ENCODE assay signal across 1 cellular context in the genomic region with DNA sequence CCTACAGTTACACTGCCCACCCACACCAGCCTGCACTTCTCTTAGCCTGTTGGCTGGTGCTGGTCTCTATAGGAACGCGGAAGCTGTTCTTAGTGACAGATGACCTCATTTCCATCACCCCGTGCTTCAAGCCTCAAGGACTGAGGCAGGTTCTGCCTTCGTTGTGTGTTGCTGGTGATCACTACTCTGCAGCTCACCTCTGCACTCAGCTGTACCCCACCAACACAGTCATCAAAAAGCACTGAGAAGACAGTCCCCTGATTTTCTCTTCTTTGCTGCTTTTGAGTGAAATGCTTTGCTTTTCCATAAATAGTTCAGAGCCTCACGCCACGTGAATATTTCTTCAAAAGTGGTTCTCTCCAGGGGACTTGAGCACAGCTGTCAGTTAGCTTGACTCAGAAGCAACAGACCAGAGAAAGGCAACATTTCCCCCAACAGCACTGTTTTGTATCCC.
TF ChIP-seq lines count a peak whose summit lies in the region.

No MANE protein-coding gene starts in this region.

TF ChIP-seq in GM12878, 131 proteins besides CTCF, POLR2A, EP300 and RAD21 (continued from another document and continues in another):
- TF ChIP-seq, protein P1, sequence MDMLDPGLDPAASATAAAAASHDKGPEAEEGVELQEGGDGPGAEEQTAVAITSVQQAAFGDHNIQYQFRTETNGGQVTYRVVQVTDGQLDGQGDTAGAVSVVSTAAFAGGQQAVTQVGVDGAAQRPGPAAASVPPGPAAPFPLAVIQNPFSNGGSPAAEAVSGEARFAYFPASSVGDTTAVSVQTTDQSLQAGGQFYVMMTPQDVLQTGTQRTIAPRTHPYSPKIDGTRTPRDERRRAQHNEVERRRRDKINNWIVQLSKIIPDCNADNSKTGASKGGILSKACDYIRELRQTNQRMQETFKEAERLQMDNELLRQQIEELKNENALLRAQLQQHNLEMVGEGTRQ (IDR thresholded peaks at IDR 0.05; ENCODE audit: borderline replicate concordance, low read depth, low read length) = no peak
- TF ChIP-seq POU2F2 (IDR thresholded peaks at IDR 0.05; ENCODE audit: borderline replicate concordance, low read depth, low read length) = 0 out of 3 replicates have a peak, but pooled peaks have one; percentile 28
- TF ChIP-seq, protein P2, sequence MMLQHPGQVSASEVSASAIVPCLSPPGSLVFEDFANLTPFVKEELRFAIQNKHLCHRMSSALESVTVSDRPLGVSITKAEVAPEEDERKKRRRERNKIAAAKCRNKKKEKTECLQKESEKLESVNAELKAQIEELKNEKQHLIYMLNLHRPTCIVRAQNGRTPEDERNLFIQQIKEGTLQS (IDR thresholded peaks at IDR 0.05; ENCODE audit: borderline replicate concordance, extremely low read depth, low read depth, low read length) = no peak
- no peak for TF ChIP-seq GATAD2B (conservative IDR thresholded peaks at IDR 0.05; ENCODE audit: low read depth)
- TF ChIP-seq, protein P3, sequence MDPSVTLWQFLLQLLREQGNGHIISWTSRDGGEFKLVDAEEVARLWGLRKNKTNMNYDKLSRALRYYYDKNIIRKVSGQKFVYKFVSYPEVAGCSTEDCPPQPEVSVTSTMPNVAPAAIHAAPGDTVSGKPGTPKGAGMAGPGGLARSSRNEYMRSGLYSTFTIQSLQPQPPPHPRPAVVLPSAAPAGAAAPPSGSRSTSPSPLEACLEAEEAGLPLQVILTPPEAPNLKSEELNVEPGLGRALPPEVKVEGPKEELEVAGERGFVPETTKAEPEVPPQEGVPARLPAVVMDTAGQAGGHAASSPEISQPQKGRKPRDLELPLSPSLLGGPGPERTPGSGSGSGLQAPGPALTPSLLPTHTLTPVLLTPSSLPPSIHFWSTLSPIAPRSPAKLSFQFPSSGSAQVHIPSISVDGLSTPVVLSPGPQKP (IDR thresholded peaks at IDR 0.05; ENCODE audit: low read depth, low read length) = no peak
- no peak; the same call in 1 of the 2 replicates for TF ChIP-seq BCL11A (IDR thresholded peaks at IDR 0.05; ENCODE audit: low read depth, low read length)
- TF ChIP-seq ZNF217 (IDR thresholded peaks at IDR 0.05) = no peak
- TF ChIP-seq LARP7 (IDR thresholded peaks at IDR 0.05) = peak; percentile 29; the same call in 1 of the 2 replicates
- TF ChIP-seq MYC (IDR thresholded peaks at IDR 0.05; ENCODE audit: insufficient read depth, insufficient read length, insufficient replicate concordance, low read length, severe bottlenecking) = no peak
- TF ChIP-seq ZBED1 (IDR thresholded peaks at IDR 0.05; ENCODE audit: borderline replicate concordance) = no peak; the same call in 1 of the 2 replicates
- 0 out of 2 replicates have a peak, but pooled peaks have one; percentile 24 for TF ChIP-seq DPF2 (IDR thresholded peaks at IDR 0.05)
- no peak for TF ChIP-seq SP1 (IDR thresholded peaks at IDR 0.05; ENCODE audit: low read depth, low read length)
- no peak for TF ChIP-seq KDM1A (IDR thresholded peaks at IDR 0.05; ENCODE audit: borderline replicate concordance)
- TF ChIP-seq CBX3 (IDR thresholded peaks at IDR 0.05; ENCODE audit: borderline replicate concordance, low read depth) = no peak
- no peak for TF ChIP-seq SUPT20H (IDR thresholded peaks at IDR 0.05; ENCODE audit: borderline replicate concordance, control insufficient read depth, low read depth, low read length)
- TF ChIP-seq, protein P4, sequence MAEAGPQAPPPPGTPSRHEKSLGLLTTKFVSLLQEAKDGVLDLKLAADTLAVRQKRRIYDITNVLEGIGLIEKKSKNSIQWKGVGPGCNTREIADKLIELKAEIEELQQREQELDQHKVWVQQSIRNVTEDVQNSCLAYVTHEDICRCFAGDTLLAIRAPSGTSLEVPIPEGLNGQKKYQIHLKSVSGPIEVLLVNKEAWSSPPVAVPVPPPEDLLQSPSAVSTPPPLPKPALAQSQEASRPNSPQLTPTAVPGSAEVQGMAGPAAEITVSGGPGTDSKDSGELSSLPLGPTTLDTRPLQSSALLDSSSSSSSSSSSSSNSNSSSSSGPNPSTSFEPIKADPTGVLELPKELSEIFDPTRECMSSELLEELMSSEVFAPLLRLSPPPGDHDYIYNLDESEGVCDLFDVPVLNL (IDR thresholded peaks at IDR 0.05; ENCODE audit: low read depth, low read length) = no peak
- TF ChIP-seq ETV6 (conservative IDR thresholded peaks at IDR 0.05 in 1 of 2, IDR thresholded peaks at IDR 0.05 in 1 of 2; ENCODE audit: borderline replicate concordance in 1 of 2, low read depth in 1 of 2) = peak in 1 of 2 experiments; percentile 54; a peak in 1 of 4 replicates
- peak; percentile 48; the same call in 1 of the 2 replicates for TF ChIP-seq RAD51 (IDR thresholded peaks at IDR 0.05)
- TF ChIP-seq HDGF (IDR thresholded peaks at IDR 0.05) = no peak
- peak; percentile 94 for TF ChIP-seq RFX5 (IDR thresholded peaks at IDR 0.05; ENCODE audit: low read depth, low read length)
- TF ChIP-seq HDAC6 (IDR thresholded peaks at IDR 0.05; ENCODE audit: unreplicated experiment) = no peak
- TF ChIP-seq NFYA (IDR thresholded peaks at IDR 0.05; ENCODE audit: borderline replicate concordance, low read depth, low read length) = no peak
- no peak for TF ChIP-seq CEBPB (IDR thresholded peaks at IDR 0.05; ENCODE audit: borderline replicate concordance in 1 of 2, low read depth in 2 of 2, low read length in 2 of 2)
- no peak for TF ChIP-seq ZNF384 (IDR thresholded peaks at IDR 0.05; ENCODE audit: borderline replicate concordance, low read depth, low read length)
- no peak for TF ChIP-seq NFIC (IDR thresholded peaks at IDR 0.05; ENCODE audit: low read depth, low read length)
- TF ChIP-seq, protein P5, sequence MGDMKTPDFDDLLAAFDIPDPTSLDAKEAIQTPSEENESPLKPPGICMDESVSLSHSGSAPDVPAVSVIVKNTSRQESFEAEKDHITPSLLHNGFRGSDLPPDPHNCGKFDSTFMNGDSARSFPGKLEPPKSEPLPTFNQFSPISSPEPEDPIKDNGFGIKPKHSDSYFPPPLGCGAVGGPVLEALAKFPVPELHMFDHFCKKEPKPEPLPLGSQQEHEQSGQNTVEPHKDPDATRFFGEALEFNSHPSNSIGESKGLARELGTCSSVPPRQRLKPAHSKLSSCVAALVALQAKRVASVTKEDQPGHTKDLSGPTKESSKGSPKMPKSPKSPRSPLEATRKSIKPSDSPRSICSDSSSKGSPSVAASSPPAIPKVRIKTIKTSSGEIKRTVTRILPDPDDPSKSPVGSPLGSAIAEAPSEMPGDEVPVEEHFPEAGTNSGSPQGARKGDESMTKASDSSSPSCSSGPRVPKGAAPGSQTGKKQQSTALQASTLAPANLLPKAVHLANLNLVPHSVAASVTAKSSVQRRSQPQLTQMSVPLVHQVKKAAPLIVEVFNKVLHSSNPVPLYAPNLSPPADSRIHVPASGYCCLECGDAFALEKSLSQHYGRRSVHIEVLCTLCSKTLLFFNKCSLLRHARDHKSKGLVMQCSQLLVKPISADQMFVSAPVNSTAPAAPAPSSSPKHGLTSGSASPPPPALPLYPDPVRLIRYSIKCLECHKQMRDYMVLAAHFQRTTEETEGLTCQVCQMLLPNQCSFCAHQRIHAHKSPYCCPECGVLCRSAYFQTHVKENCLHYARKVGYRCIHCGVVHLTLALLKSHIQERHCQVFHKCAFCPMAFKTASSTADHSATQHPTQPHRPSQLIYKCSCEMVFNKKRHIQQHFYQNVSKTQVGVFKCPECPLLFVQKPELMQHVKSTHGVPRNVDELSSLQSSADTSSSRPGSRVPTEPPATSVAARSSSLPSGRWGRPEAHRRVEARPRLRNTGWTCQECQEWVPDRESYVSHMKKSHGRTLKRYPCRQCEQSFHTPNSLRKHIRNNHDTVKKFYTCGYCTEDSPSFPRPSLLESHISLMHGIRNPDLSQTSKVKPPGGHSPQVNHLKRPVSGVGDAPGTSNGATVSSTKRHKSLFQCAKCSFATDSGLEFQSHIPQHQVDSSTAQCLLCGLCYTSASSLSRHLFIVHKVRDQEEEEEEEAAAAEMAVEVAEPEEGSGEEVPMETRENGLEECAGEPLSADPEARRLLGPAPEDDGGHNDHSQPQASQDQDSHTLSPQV (IDR thresholded peaks at IDR 0.05) = no peak
- TF ChIP-seq, protein P6, sequence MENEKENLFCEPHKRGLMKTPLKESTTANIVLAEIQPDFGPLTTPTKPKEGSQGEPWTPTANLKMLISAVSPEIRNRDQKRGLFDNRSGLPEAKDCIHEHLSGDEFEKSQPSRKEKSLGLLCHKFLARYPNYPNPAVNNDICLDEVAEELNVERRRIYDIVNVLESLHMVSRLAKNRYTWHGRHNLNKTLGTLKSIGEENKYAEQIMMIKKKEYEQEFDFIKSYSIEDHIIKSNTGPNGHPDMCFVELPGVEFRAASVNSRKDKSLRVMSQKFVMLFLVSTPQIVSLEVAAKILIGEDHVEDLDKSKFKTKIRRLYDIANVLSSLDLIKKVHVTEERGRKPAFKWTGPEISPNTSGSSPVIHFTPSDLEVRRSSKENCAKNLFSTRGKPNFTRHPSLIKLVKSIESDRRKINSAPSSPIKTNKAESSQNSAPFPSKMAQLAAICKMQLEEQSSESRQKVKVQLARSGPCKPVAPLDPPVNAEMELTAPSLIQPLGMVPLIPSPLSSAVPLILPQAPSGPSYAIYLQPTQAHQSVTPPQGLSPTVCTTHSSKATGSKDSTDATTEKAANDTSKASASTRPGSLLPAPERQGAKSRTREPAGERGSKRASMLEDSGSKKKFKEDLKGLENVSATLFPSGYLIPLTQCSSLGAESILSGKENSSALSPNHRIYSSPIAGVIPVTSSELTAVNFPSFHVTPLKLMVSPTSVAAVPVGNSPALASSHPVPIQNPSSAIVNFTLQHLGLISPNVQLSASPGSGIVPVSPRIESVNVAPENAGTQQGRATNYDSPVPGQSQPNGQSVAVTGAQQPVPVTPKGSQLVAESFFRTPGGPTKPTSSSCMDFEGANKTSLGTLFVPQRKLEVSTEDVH (IDR thresholded peaks at IDR 0.05; ENCODE audit: low read depth, partially characterized antibody) = peak; percentile 54
- no peak for TF ChIP-seq TBL1XR1 (IDR thresholded peaks at IDR 0.05; ENCODE audit: low read depth, low read length)
- no peak for TF ChIP-seq RB1 (IDR thresholded peaks at IDR 0.05; ENCODE audit: borderline replicate concordance)
- no peak for TF ChIP-seq CBX5 (IDR thresholded peaks at IDR 0.05; ENCODE audit: low read depth)
- no peak for TF ChIP-seq JUND (IDR thresholded peaks at IDR 0.05; ENCODE audit: low read depth, low read length)
- no peak for TF ChIP-seq SMARCA5 (IDR thresholded peaks at IDR 0.05)
- peak; percentile 97 for TF ChIP-seq ATF7 (IDR thresholded peaks at IDR 0.05; ENCODE audit: low read depth)
- TF ChIP-seq, protein P7, sequence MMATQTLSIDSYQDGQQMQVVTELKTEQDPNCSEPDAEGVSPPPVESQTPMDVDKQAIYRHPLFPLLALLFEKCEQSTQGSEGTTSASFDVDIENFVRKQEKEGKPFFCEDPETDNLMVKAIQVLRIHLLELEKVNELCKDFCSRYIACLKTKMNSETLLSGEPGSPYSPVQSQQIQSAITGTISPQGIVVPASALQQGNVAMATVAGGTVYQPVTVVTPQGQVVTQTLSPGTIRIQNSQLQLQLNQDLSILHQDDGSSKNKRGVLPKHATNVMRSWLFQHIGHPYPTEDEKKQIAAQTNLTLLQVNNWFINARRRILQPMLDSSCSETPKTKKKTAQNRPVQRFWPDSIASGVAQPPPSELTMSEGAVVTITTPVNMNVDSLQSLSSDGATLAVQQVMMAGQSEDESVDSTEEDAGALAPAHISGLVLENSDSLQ (IDR thresholded peaks at IDR 0.05) = peak; percentile 59; the same call in 1 of the 2 replicates
- TF ChIP-seq, protein P8, sequence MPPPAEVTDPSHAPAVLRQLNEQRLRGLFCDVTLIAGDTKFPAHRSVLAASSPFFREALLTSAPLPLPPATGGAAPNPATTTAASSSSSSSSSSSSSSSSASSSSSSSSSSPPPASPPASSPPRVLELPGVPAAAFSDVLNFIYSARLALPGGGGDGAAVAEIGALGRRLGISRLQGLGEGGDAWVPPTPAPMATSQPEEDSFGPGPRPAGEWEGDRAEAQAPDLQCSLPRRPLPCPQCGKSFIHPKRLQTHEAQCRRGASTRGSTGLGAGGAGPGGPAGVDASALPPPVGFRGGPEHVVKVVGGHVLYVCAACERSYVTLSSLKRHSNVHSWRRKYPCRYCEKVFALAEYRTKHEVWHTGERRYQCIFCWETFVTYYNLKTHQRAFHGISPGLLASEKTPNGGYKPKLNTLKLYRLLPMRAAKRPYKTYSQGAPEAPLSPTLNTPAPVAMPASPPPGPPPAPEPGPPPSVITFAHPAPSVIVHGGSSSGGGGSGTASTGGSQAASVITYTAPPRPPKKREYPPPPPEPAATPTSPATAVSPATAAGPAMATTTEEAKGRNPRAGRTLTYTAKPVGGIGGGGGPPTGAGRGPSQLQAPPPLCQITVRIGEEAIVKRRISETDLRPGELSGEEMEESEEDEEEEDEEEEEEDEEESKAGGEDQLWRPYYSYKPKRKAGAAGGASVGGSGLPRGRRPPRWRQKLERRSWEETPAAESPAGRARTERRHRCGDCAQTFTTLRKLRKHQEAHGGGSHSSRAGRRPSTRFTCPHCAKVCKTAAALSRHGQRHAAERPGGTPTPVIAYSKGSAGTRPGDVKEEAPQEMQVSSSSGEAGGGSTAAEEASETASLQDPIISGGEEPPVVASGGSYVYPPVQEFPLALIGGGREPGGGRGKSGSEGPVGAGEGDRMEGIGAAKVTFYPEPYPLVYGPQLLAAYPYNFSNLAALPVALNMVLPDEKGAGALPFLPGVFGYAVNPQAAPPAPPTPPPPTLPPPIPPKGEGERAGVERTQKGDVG (CRISPR knock-in tag; IDR thresholded peaks at IDR 0.05) = no peak
- TF ChIP-seq, protein P9, sequence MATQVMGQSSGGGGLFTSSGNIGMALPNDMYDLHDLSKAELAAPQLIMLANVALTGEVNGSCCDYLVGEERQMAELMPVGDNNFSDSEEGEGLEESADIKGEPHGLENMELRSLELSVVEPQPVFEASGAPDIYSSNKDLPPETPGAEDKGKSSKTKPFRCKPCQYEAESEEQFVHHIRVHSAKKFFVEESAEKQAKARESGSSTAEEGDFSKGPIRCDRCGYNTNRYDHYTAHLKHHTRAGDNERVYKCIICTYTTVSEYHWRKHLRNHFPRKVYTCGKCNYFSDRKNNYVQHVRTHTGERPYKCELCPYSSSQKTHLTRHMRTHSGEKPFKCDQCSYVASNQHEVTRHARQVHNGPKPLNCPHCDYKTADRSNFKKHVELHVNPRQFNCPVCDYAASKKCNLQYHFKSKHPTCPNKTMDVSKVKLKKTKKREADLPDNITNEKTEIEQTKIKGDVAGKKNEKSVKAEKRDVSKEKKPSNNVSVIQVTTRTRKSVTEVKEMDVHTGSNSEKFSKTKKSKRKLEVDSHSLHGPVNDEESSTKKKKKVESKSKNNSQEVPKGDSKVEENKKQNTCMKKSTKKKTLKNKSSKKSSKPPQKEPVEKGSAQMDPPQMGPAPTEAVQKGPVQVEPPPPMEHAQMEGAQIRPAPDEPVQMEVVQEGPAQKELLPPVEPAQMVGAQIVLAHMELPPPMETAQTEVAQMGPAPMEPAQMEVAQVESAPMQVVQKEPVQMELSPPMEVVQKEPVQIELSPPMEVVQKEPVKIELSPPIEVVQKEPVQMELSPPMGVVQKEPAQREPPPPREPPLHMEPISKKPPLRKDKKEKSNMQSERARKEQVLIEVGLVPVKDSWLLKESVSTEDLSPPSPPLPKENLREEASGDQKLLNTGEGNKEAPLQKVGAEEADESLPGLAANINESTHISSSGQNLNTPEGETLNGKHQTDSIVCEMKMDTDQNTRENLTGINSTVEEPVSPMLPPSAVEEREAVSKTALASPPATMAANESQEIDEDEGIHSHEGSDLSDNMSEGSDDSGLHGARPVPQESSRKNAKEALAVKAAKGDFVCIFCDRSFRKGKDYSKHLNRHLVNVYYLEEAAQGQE (IDR thresholded peaks at IDR 0.05; ENCODE audit: low read depth, low read length) = no peak
- TF ChIP-seq YY1 (IDR thresholded peaks at IDR 0.05; ENCODE audit: low read depth, low read length) = no peak
- TF ChIP-seq SREBF2 (IDR thresholded peaks at IDR 0.05; ENCODE audit: low read length) = no peak
- no peak for TF ChIP-seq SUZ12 (IDR thresholded peaks at IDR 0.05; ENCODE audit: unreplicated experiment)
- no peak for TF ChIP-seq MTA3 (IDR thresholded peaks at IDR 0.05; ENCODE audit: borderline replicate concordance, low read length)
